ENCODE assay signal across 1 cellular context in the genomic region with DNA sequence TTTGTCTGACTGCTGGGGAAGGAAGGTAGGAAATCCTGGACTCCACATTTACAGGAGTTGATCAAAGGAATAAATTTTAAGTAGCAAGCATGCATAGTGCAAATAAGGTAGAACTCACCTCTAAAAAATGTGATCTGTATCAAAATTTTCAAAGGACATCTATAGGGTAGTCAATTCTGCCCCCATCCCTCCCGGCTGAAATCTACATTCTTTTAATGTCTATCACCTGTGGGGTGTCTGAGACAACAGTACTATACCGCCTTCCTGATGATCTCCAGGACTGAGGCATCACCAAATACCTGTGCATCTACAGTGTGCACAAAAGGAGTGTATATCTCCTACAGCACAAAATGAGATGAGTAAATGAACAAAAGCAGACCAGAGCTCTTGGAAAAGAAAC.
TF ChIP-seq lines count a peak whose summit lies in the region.

No MANE protein-coding gene starts in this region.

TF ChIP-seq in HepG2, 621 proteins besides CTCF, POLR2A, EP300 and RAD21:
- TF ChIP-seq SPEN (CRISPR knock-in tag; IDR thresholded peaks at IDR 0.05; ENCODE audit: low read depth) (no peak), ZNF776 (CRISPR knock-in tag; IDR thresholded peaks at IDR 0.05) (no peak), TMF1 (CRISPR knock-in tag; IDR thresholded peaks at IDR 0.05; ENCODE audit: low read depth) (no peak), ARNT2 (CRISPR knock-in tag; IDR thresholded peaks at IDR 0.05; ENCODE audit: low read depth) (no peak), NBN (conservative IDR thresholded peaks at IDR 0.05) (no peak), TAF15 (IDR thresholded peaks at IDR 0.05; ENCODE audit: low read depth, low read length, poor library complexity, severe bottlenecking) (no peak), NR2F2 (IDR thresholded peaks at IDR 0.05; ENCODE audit: borderline replicate concordance, low read depth) (no peak), SRSF4 (IDR thresholded peaks at IDR 0.05; ENCODE audit: low read depth, low read length, poor library complexity, severe bottlenecking) (no peak), U2AF2 (IDR thresholded peaks at IDR 0.05; ENCODE audit: low read depth, low read length) (no peak), NFIC (IDR thresholded peaks at IDR 0.05; ENCODE audit: low read length) (no peak), NKX3-1 (CRISPR knock-in tag; IDR thresholded peaks at IDR 0.05) (no peak), YEATS2 (CRISPR knock-in tag; IDR thresholded peaks at IDR 0.05; ENCODE audit: borderline replicate concordance) (no peak), BRD4 (CRISPR knock-in tag; IDR thresholded peaks at IDR 0.05) (no peak)
- TF ChIP-seq, protein P1, sequence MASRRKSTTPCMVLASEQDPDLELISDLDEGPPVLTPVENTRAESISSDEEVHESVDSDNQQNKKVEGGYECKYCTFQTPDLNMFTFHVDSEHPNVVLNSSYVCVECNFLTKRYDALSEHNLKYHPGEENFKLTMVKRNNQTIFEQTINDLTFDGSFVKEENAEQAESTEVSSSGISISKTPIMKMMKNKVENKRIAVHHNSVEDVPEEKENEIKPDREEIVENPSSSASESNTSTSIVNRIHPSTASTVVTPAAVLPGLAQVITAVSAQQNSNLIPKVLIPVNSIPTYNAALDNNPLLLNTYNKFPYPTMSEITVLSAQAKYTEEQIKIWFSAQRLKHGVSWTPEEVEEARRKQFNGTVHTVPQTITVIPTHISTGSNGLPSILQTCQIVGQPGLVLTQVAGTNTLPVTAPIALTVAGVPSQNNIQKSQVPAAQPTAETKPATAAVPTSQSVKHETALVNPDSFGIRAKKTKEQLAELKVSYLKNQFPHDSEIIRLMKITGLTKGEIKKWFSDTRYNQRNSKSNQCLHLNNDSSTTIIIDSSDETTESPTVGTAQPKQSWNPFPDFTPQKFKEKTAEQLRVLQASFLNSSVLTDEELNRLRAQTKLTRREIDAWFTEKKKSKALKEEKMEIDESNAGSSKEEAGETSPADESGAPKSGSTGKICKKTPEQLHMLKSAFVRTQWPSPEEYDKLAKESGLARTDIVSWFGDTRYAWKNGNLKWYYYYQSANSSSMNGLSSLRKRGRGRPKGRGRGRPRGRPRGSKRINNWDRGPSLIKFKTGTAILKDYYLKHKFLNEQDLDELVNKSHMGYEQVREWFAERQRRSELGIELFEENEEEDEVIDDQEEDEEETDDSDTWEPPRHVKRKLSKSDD (CRISPR knock-in tag; IDR thresholded peaks at IDR 0.05; ENCODE audit: low read depth), result no peak
- TF ChIP-seq, protein P2, sequence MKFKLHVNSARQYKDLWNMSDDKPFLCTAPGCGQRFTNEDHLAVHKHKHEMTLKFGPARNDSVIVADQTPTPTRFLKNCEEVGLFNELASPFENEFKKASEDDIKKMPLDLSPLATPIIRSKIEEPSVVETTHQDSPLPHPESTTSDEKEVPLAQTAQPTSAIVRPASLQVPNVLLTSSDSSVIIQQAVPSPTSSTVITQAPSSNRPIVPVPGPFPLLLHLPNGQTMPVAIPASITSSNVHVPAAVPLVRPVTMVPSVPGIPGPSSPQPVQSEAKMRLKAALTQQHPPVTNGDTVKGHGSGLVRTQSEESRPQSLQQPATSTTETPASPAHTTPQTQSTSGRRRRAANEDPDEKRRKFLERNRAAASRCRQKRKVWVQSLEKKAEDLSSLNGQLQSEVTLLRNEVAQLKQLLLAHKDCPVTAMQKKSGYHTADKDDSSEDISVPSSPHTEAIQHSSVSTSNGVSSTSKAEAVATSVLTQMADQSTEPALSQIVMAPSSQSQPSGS (CRISPR knock-in tag; IDR thresholded peaks at IDR 0.05), result no peak
